ENCODE assay signal across 11 cellular contexts in the genomic region with DNA sequence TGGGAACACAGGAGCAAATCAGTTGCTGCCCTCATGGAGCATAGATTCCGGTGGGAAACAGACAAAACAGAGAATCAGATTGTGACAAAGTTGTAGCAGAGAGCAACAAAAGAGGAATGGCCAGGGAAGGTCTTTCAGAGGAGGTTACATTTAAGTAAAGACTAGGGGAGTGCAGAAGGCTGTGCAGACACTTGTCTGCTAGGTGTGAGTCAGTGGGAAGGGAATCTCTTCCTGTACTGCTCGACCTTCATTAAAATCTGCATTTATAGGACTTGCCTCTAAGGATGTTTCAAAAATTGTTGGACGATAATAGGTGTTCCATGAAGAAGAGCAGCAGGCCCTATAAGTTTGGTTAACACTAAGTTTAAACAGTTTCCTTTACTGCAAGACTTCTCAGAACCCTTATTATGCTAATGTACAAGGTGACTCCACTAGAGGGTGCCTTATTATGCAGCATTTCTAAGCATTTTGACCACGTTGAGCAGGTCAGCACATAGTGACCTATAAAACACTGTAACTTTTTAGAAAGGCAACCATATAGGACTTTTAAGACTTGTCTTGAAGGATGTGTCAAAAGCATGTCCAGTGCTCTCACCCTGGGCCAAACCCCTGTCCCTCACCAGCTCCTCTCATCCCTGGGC.
DNase-seq lines count a peak whose midpoint lies in the region; ATAC-seq, FAIRE-seq and TF ChIP-seq lines count a peak whose summit lies in the region.
"Had no signal": no experiment of that assay in that cellular context is flagged by ENCODE, and none has a peak within 500 bp of the region (broad histone marks: within the 10 kb centered on the region; RNA-seq: fewer than 3 reads in every experiment).

No MANE protein-coding gene starts in this region.

- DNase-seq in DMS114 treated with DMSO at 0.1 percent for 48 hours (lab: John Stamatoyannopoulos, UW; ENCODE audit: unreplicated experiment) (peak; percentile 8), IMR-90 (peak; percentile 15), K562 (ENCODE audit: extremely low read depth in 1 of 4, low spot score in 3 of 4) (peak in 2 of 4 experiments; percentile 20 to 40), left lung (no peak), glutamatergic neuron (no peak), NCI-H2227 treated with DMSO at 0.1 percent for 48 hours (lab: John Stamatoyannopoulos, UW) (no peak)
- DNase-seq in stimulated activated CD4-positive, alpha-beta T cell treated with anti-CD3 and anti-CD28 coated beads, Interleukin-2, amount 100 ng/mL, for 24 hours: no peak
- DNase-seq: GDM1 had no signal

- H3K36me3 ChIP-seq in IMR-90 (ENCODE audit: control insufficient read depth, insufficient read depth, low read length) (no peaks in the 10 kb centered on the region), K562 (ENCODE audit: control insufficient read depth, insufficient read depth, low read length) (no peaks in the 10 kb centered on the region), left lung (no peaks in the 10 kb centered on the region)

- CTCF ChIA-PET in IMR-90 (lab: Yijun Ruan, JAX): no interaction called here
- CTCF ChIA-PET in K562 (lab: Yijun Ruan, JAX; ENCODE audit: low intra/inter-chr PET ratio): interaction anchor here (0.7 to 1.6 kb wide), 2 partner anchors 157 to 160 kb away, joined by 4 read pairs; no protein-coding TSS in a partner anchor

- H3K79me2 ChIP-seq in K562 (ENCODE audit: control insufficient read depth, insufficient read depth, low read length): no peaks in the 10 kb centered on the region

- H2AFZ ChIP-seq in IMR-90 (replicated peaks; ENCODE audit: low read length, poor library complexity) (no peak overlapping the region), K562 (ENCODE audit: low read depth, low read length) (no peak overlapping the region)

- H3K4me2 ChIP-seq in IMR-90 (ENCODE audit: low read depth, low read length) (no peak overlapping the region), K562 (ENCODE audit: insufficient read depth, low read length) (no peak overlapping the region)

- no peak overlapping the region for H2AK9ac ChIP-seq in IMR-90 (replicated peaks; ENCODE audit: low read depth, low read length, poor library complexity)

- no peak for TF ChIP-seq EP300 in K562 (IDR thresholded peaks at IDR 0.05; ENCODE audit: low read length)

- 70% methylated on average over 2 of the region's 4 CpGs; no CpG with 5 or more reads in 1 of the 2 experiments for WGBS in IMR-90 (ENCODE audit: extremely low coverage in 2 of 2, insufficient read length in 1 of 2), 2 experiments
- WGBS in K562 (ENCODE audit: insufficient coverage, low coverage, missing lambda C conversion rate): 2% methylated on average over 4 of the region's 4 CpGs

- no peaks in the 10 kb centered on the region for H3K9me1 ChIP-seq in IMR-90 (ENCODE audit: insufficient read depth, low read length)
- no peaks in the 10 kb centered on the region for H3K9me1 ChIP-seq in K562 (ENCODE audit: control insufficient read depth, insufficient read depth, low read length)

- H3K27ac Mint-ChIP-seq in glutamatergic neuron (ENCODE audit: unreplicated experiment): no peak overlapping the region
- H3K27ac Mint-ChIP-seq: activated naive CD8-positive, alpha-beta T cell had no signal

- H3K4me1 ChIP-seq in IMR-90 (ENCODE audit: control insufficient read depth, insufficient read depth, low read length) (no peaks in the 10 kb centered on the region), K562 (replicated peaks in 1 of 2; ENCODE audit: control insufficient read depth in 2 of 2, insufficient read depth in 2 of 2, low read length in 2 of 2) (no peaks in the 10 kb centered on the region), left lung (no peaks in the 10 kb centered on the region)

- no TSS peak for BruUV-seq in IMR-90 (replicated peaks; lab: Mats Ljungman, UMichigan)
- no TSS peak for BruUV-seq in K562 (replicated peaks; lab: Mats Ljungman, UMichigan)

- H3K36me3 Mint-ChIP-seq in glutamatergic neuron (ENCODE audit: unreplicated experiment): no peaks in the 10 kb centered on the region
- H3K36me3 Mint-ChIP-seq: activated naive CD8-positive, alpha-beta T cell had no signal

- H4K20me1 ChIP-seq in IMR-90 (ENCODE audit: insufficient read depth, low read length): no peaks in the 10 kb centered on the region
- no peaks in the 10 kb centered on the region for H4K20me1 ChIP-seq in K562 (replicated peaks; ENCODE audit: control insufficient read depth, insufficient read depth, low read length)

- H3K4me3 ChIP-seq in IMR-90 (ENCODE audit: insufficient read depth, low read depth, low read length) (no peak overlapping the region), K562 (no peak overlapping the region), left lung (no peak overlapping the region)

- no peak overlapping the region for H3K14ac ChIP-seq in IMR-90 (replicated peaks; ENCODE audit: low read depth, low read length)

- H3K4me3 Mint-ChIP-seq in glutamatergic neuron (ENCODE audit: unreplicated experiment): no peak overlapping the region
- H3K4me3 Mint-ChIP-seq: activated naive CD8-positive, alpha-beta T cell had no signal

- TF ChIP-seq POLR2A in IMR-90 (IDR thresholded peaks at IDR 0.05; ENCODE audit: low read depth, low read length) (no peak), K562 (conservative IDR thresholded peaks at IDR 0.05) (no peak)

- peak; percentile 42 for FAIRE-seq in K562 (lab: Jason Lieb, UNC)
- FAIRE-seq: urothelium cell line had no signal

- no peaks in the 10 kb centered on the region for H3K27me3 Mint-ChIP-seq in glutamatergic neuron (ENCODE audit: unreplicated experiment)
- H3K27me3 Mint-ChIP-seq: activated naive CD8-positive, alpha-beta T cell had no signal

- no peak overlapping the region for H2AK5ac ChIP-seq in IMR-90 (ENCODE audit: low read depth, low read length)

- H4K91ac ChIP-seq in IMR-90 (ENCODE audit: insufficient read depth, low read depth, low read length): no peak overlapping the region

- H2BK120ac ChIP-seq in IMR-90 (ENCODE audit: low read depth, low read length): no peak overlapping the region

- no peak overlapping the region for H3K4ac ChIP-seq in IMR-90 (ENCODE audit: low read depth, low read length)

- H4K5ac ChIP-seq in IMR-90 (ENCODE audit: low read depth, low read length): no peak overlapping the region

- H3K56ac ChIP-seq in IMR-90 (ENCODE audit: extremely low read depth, insufficient read depth, low read length): no peak overlapping the region

- ATAC-seq in IMR-90 (ENCODE audit: low read depth) (peak; percentile 56; the same call in 1 of the 2 replicates), K562 (peak; percentile 82), left lung (peak; percentile 83), GM18858 (IDR thresholded peaks at IDR 0.05; ENCODE audit: unreplicated experiment) (no peak)

- no peak overlapping the region for H3K9ac ChIP-seq in IMR-90 (ENCODE audit: low read depth, low read length)
- no peak overlapping the region for H3K9ac ChIP-seq in K562 (ENCODE audit: insufficient read depth in 1 of 2, low read depth in 2 of 2, low read length in 2 of 2)

- H2BK5ac ChIP-seq in IMR-90 (ENCODE audit: low read depth, low read length, poor library complexity, severe bottlenecking): no peak overlapping the region

- no peaks in the 10 kb centered on the region; the same call in 1 of the 2 replicates for H3K27me3 ChIP-seq in IMR-90 (ENCODE audit: control insufficient read depth, insufficient read depth, low read length)
- peaks cover 4 to 20% of the 10 kb centered on the region in 2 experiments; a peak in 2 of 5 replicates for H3K27me3 ChIP-seq in K562 (ENCODE audit: control insufficient read depth in 2 of 2, insufficient read depth in 2 of 2, low read length in 2 of 2)
- H3K27me3 ChIP-seq in left lung: no peaks in the 10 kb centered on the region

- POLR2A ChIA-PET in IMR-90 (lab: Charles Lee; ENCODE audit: unreplicated experiment): no interaction called here
- POLR2A ChIA-PET in K562 (lab: Yijun Ruan, JAX): no interaction called here

- intact Hi-C loops in IMR-90 (cut with micrococcal nuclease): loop anchor here (2.0 kb wide), 1 partner anchor 236 kb away; no protein-coding TSS in a partner anchor
- intact Hi-C loops in K562 (cut with micrococcal nuclease): loop anchor here (2.0 to 10.0 kb wide), 3 partner anchors 158 to 298 kb away; no protein-coding TSS in a partner anchor
- intact Hi-C loops in left lung (cut with DNase I): no loop called here

- H3K9me3 Mint-ChIP-seq in glutamatergic neuron (ENCODE audit: unreplicated experiment): no peaks in the 10 kb centered on the region

- dilution Hi-C loops in IMR-90 (cut with HindIII; ENCODE audit: low sequenced_read_pairs, unreplicated experiment): no loop called here

- H2BK15ac ChIP-seq in IMR-90 (ENCODE audit: low read depth, low read length): no peak overlapping the region

- H3K23ac ChIP-seq in IMR-90 (ENCODE audit: low read depth, low read length): no peak overlapping the region

- TF ChIP-seq CTCF in IMR-90 (conservative IDR thresholded peaks at IDR 0.05; ENCODE audit: low read depth, low read length) (peak; percentile 30), K562 (IDR thresholded peaks at IDR 0.05 in 2 of 3, conservative IDR thresholded peaks at IDR 0.05 in 1 of 3; ENCODE audit: insufficient read depth in 2 of 3, low read depth in 1 of 3, low read length in 3 of 3) (peak; percentile 18 to 47 (median 28); a peak in 2 of 6 replicates), left lung (IDR thresholded peaks at IDR 0.05) (peak in 1 of 2 donors; percentile 9), glutamatergic neuron (IDR thresholded peaks at IDR 0.05; ENCODE audit: partially characterized antibody, unreplicated experiment) (no peak)

- H2BK20ac ChIP-seq in IMR-90 (ENCODE audit: low read depth, low read length): no peak overlapping the region

- no peaks in the 10 kb centered on the region for H3K79me1 ChIP-seq in IMR-90 (ENCODE audit: low read depth in 1 of 2, low read length in 2 of 2)

- no peak overlapping the region for H4K8ac ChIP-seq in IMR-90 (ENCODE audit: low read depth in 2 of 2, low read length in 2 of 2)

- TF ChIP-seq RAD21 in IMR-90 (IDR thresholded peaks at IDR 0.05; ENCODE audit: low read length) (peak; percentile 30; the same call in 1 of the 2 replicates), K562 (CRISPR knock-in tag; conservative IDR thresholded peaks at IDR 0.05 in 1 of 2, IDR thresholded peaks at IDR 0.05 in 1 of 2) (peak in 1 of 2 experiments; percentile 60; a peak in 3 of 4 replicates)

- H3K18ac ChIP-seq in IMR-90 (ENCODE audit: low read depth, low read length): no peak overlapping the region

- no peaks in the 10 kb centered on the region for H3K4me1 Mint-ChIP-seq in glutamatergic neuron (ENCODE audit: low read depth, unreplicated experiment)

- H3K27ac ChIP-seq in IMR-90 (ENCODE audit: insufficient read depth, low read length): no peak overlapping the region
- no peak overlapping the region for H3K27ac ChIP-seq in K562 (ENCODE audit: extremely low read depth, low read depth, low read length)
- H3K27ac ChIP-seq in left lung: no peak overlapping the region

- H3K9me3 ChIP-seq in IMR-90 (ENCODE audit: control insufficient read depth, insufficient read depth, low read length): no peaks in the 10 kb centered on the region
- no peaks in the 10 kb centered on the region for H3K9me3 ChIP-seq in K562 (replicated peaks; ENCODE audit: control insufficient read depth, insufficient read depth, low read depth, low read length)
- no peaks in the 10 kb centered on the region for H3K9me3 ChIP-seq in left lung

- in situ Hi-C loops in IMR-90 (cut with MboI; ENCODE audit: low sequenced_read_pairs): no loop called here
- in situ Hi-C loops in K562 (cut with MboI): no loop called here

TF ChIP-seq in IMR-90, 13 proteins besides CTCF, POLR2A, EP300 and RAD21 (continues in another document):
- no peak for TF ChIP-seq CHD1 (IDR thresholded peaks at IDR 0.05; ENCODE audit: low read depth, low read length)

Comparison
In these comparisons a context has a peak if more than half of its experiments do, and no peak if none do; other contexts are left out.
1. DNase-seq: peak in DMS114 treated with DMSO at 0.1 percent for 48 hours (single experiment) and IMR-90 (single experiment); none in left lung (0 of 2), glutamatergic neuron (single experiment), stimulated activated CD4-positive, alpha-beta T cell treated with anti-CD3 and anti-CD28 coated beads, Interleukin-2, amount 100 ng/mL, for 24 hours (0 of 2) and NCI-H2227 treated with DMSO at 0.1 percent for 48 hours (single experiment).
2. intact Hi-C loops: an anchor here in IMR-90 (2.0 kb wide) and K562 (2.0 to 10.0 kb wide); none called in left lung.